In genomic region chr22:33917744-33918406, GRCh38 we compare ENCODE assay signal across 9 cellular contexts. TPM values are rescaled to one million over a fixed set of nuclear protein-coding genes. Genes with fewer than 3 reads are reported as not detected.
A peak's percentile ranks its signal among the peaks of the same experiment; 100 is the strongest.
DNase-seq lines count a peak whose midpoint lies in the region; ATAC-seq, FAIRE-seq and TF ChIP-seq lines count a peak whose summit lies in the region.
"Had no signal": no experiment of that assay in that cellular context is flagged by ENCODE, and none has a peak within 500 bp of the region (broad histone marks: within the 10 kb centered on the region; RNA-seq: fewer than 3 reads in every experiment).

No MANE protein-coding gene starts in this region.

- H3K79me1 ChIP-seq in H1 (ENCODE audit: low read depth, low read length), result peaks cover 11% of the 10 kb centered on the region

- ATAC-seq in HG03571 (IDR thresholded peaks at IDR 0.05; ENCODE audit: unreplicated experiment), result no peak

- H4K20me1 ChIP-seq in H1 (replicated peaks in 1 of 2; ENCODE audit: control insufficient read depth in 1 of 2, insufficient read depth in 2 of 2, low read length in 2 of 2) (peaks cover 32 to 39% of the 10 kb centered on the region in 2 experiments), neural progenitor cell (ENCODE audit: low read depth) (peaks cover 57% of the 10 kb centered on the region)

- H3K9ac ChIP-seq in HUES6 (ENCODE audit: low read length) (no peak overlapping the region), H1 (replicated peaks in 1 of 4; ENCODE audit: extremely low read depth in 1 of 4, low read depth in 3 of 4, low read length in 3 of 4) (no peak overlapping the region), neural progenitor cell (no peak overlapping the region)

- H3K79me2 ChIP-seq in H1 (ENCODE audit: control insufficient read depth in 1 of 2, insufficient read depth in 2 of 2, low read length in 2 of 2) (peaks cover 45 to 73% of the 10 kb centered on the region in 2 experiments), neural progenitor cell (ENCODE audit: low read depth) (peaks cover 72% of the 10 kb centered on the region)

- H3K4ac ChIP-seq in H1 (replicated peaks; ENCODE audit: insufficient read length, low read depth, low read length), result no peak overlapping the region

- TF ChIP-seq EP300 in H1 (IDR thresholded peaks at IDR 0.05; ENCODE audit: borderline replicate concordance in 1 of 2, low read depth in 2 of 2, low read length in 2 of 2), result no peak

- peak; percentile 81 for FAIRE-seq in H1 (lab: Jason Lieb, UNC)

- WGBS in H1 (ENCODE audit: extremely low coverage in 1 of 2, insufficient coverage in 1 of 2, insufficient read length in 1 of 2, insufficient replicate concordance in 2 of 2, low coverage in 1 of 2, low lambda C conversion rate in 2 of 2, missing lambda C conversion rate in 1 of 2), 2 experiments, result 27% methylated on average over 10 of the region's 10 CpGs; no CpG with 5 or more reads in 1 of the 2 experiments

- H3K4me3 Mint-ChIP-seq in Calu3 (ENCODE audit: low read depth, unreplicated experiment) (no peak overlapping the region), neural progenitor cell (peak overlapping the region; percentile 99)
- no peak overlapping the region for H3K4me3 Mint-ChIP-seq in activated naive CD4-positive, alpha-beta T cell treated with anti-CD3 and anti-CD28 coated beads for 36 hours

- TF ChIP-seq RAD21 in H1 (IDR thresholded peaks at IDR 0.05 in 1 of 2, conservative IDR thresholded peaks at IDR 0.05 in 1 of 2; ENCODE audit: low read depth in 2 of 2, low read length in 2 of 2), result peak; percentile 73 to 78

- 0 out of 2 replicates have a peak overlapping the region, but pooled peaks have one; percentile 0 for H2BK15ac ChIP-seq in H1 (ENCODE audit: low read length)

- H2BK20ac ChIP-seq in H1 (ENCODE audit: low read length), result no peak overlapping the region

- CTCF ChIA-PET in Calu3 (lab: Charles Lee) (no interaction called here), H1 (lab: Charles Lee; ENCODE audit: partially characterized antibody) (interaction anchor here (0.8 to 1.8 kb wide), 6 partner anchors 9 to 165 kb away, joined by 3 to 4 read pairs (median 3); no protein-coding TSS in a partner anchor)
- CTCF ChIA-PET in activated naive CD4-positive, alpha-beta T cell treated with anti-CD3 and anti-CD28 coated beads for 36 hours (lab: Charles Lee), result no interaction called here

- H3K4me1 Mint-ChIP-seq in Calu3 (ENCODE audit: low read depth, unreplicated experiment) (peaks cover 16% of the 10 kb centered on the region), neural progenitor cell (peaks cover 45% of the 10 kb centered on the region)
- peaks cover 17% of the 10 kb centered on the region for H3K4me1 Mint-ChIP-seq in activated naive CD4-positive, alpha-beta T cell treated with anti-CD3 and anti-CD28 coated beads for 36 hours (ENCODE audit: low read depth)

- H3K23me2 ChIP-seq in H1 (ENCODE audit: low read depth, low read length), result peaks cover 26% of the 10 kb centered on the region

- peak overlapping the region; percentile 88 for H3K4me3 ChIP-seq in HUES6 (ENCODE audit: low read depth, low read length)
- peak overlapping the region; percentile 60 to 93 (median 76) for H3K4me3 ChIP-seq in H1 (ENCODE audit: extremely low read depth in 1 of 4, insufficient read depth in 2 of 4, low read depth in 3 of 4, low read length in 4 of 4)
- peak overlapping the region; percentile 81 for H3K4me3 ChIP-seq in neural progenitor cell

- no peak overlapping the region for H4K8ac ChIP-seq in H1 (ENCODE audit: extremely low read depth, insufficient read depth, low read length)

- H3K27me3 Mint-ChIP-seq in Calu3 (ENCODE audit: unreplicated experiment) (peaks cover 43% of the 10 kb centered on the region), neural progenitor cell (ENCODE audit: insufficient read depth, low read depth) (peaks cover 2% of the 10 kb centered on the region)
- peaks cover 56% of the 10 kb centered on the region for H3K27me3 Mint-ChIP-seq in activated naive CD4-positive, alpha-beta T cell treated with anti-CD3 and anti-CD28 coated beads for 36 hours (ENCODE audit: low read depth)

- no peak overlapping the region for H3K56ac ChIP-seq in H1 (replicated peaks; ENCODE audit: insufficient read length, low read depth, low read length)

- no peak for DNase-seq in Calu3
- no peak for DNase-seq in H1 (ENCODE audit: low read depth in 1 of 2, low spot score in 2 of 2)
- peak; percentile 64 for DNase-seq in neural progenitor cell (ENCODE audit: low spot score)
- no peak for DNase-seq in Kasumi-1 (lab: John Stamatoyannopoulos, UW)
- DNase-seq in NOMO-1 treated with dmso at 0.1 percent for 144 hours (lab: John Stamatoyannopoulos, UW; ENCODE audit: unreplicated experiment), result no peak
- no peak for DNase-seq in activated naive CD4-positive, alpha-beta T cell treated with anti-CD3 and anti-CD28 coated beads for 36 hours
- DNase-seq: T1000 had no signal

- POLR2A ChIA-PET in H1 (lab: Charles Lee; ENCODE audit: partially characterized antibody), result interaction anchor here (0.6 to 1.7 kb wide), 4 partner anchors 9 to 116 kb away, joined by 3 to 7 read pairs (median 3); no protein-coding TSS in a partner anchor

- H4K5ac ChIP-seq in H1 (ENCODE audit: insufficient read length, low read depth, low read length), result no peak overlapping the region

- no peak overlapping the region for H3K14ac ChIP-seq in H1 (ENCODE audit: insufficient read length)

- intact Hi-C loops in Calu3 (cut with micrococcal nuclease; ENCODE audit: unreplicated experiment), result loop anchor here (5.0 kb wide), 1 partner anchor 66 kb away; no protein-coding TSS in a partner anchor
- intact Hi-C loops in activated naive CD4-positive, alpha-beta T cell treated with anti-CD3 and anti-CD28 coated beads for 36 hours (cut with micrococcal nuclease), result loop anchor here (5.0 kb wide), 1 partner anchor 401 kb away; no protein-coding TSS in a partner anchor

- no peak overlapping the region for H2BK120ac ChIP-seq in H1 (replicated peaks; ENCODE audit: low read depth, low read length)

- H3K27me3 ChIP-seq in HUES6 (ENCODE audit: control insufficient read depth, insufficient read depth, low read length) (peaks cover 19% of the 10 kb centered on the region), H1 (replicated peaks in 1 of 4; ENCODE audit: control insufficient read depth in 3 of 4, extremely low read depth in 1 of 4, insufficient read depth in 3 of 4, low read length in 3 of 4) (no peaks in the 10 kb centered on the region; a peak in 1 of 7 replicates), neural progenitor cell (peaks cover 13% of the 10 kb centered on the region)

- H3K36me3 ChIP-seq in HUES6 (ENCODE audit: control insufficient read depth, insufficient read depth, low read length) (no peaks in the 10 kb centered on the region), H1 (ENCODE audit: control insufficient read depth in 2 of 4, insufficient read depth in 4 of 4, low read length in 3 of 4) (no peaks in the 10 kb centered on the region), neural progenitor cell (no peaks in the 10 kb centered on the region)

- no peak overlapping the region; the same call in 1 of the 2 replicates for H3K18ac ChIP-seq in H1 (ENCODE audit: extremely low read depth, low read length)

- no peak for TF ChIP-seq POLR2A in H1 (IDR thresholded peaks at IDR 0.05; ENCODE audit: control extremely low read depth in 1 of 2, low read depth in 2 of 2, low read length in 2 of 2)

- H2BK5ac ChIP-seq in H1 (ENCODE audit: low read depth, low read length), result no peak overlapping the region

- no peaks in the 10 kb centered on the region for H3K9me3 ChIP-seq in HUES6 (ENCODE audit: control insufficient read depth, insufficient read depth, low read depth, low read length)
- H3K9me3 ChIP-seq in H1 (ENCODE audit: insufficient read depth in 2 of 2, low read depth in 1 of 2, low read length in 1 of 2), result no peaks in the 10 kb centered on the region
- no peaks in the 10 kb centered on the region for H3K9me3 ChIP-seq in neural progenitor cell (ENCODE audit: low read depth)

- no peak overlapping the region for H2AFZ ChIP-seq in H1 (ENCODE audit: low read length)
- no peak overlapping the region for H2AFZ ChIP-seq in neural progenitor cell (replicated peaks)

- H2BK12ac ChIP-seq in H1 (ENCODE audit: low read depth, low read length), result no peak overlapping the region; the same call in 1 of the 2 replicates

- H3K4me1 ChIP-seq in HUES6 (ENCODE audit: control insufficient read depth, insufficient read depth, low read length) (peaks cover 49% of the 10 kb centered on the region), H1 (replicated peaks in 1 of 4; ENCODE audit: control insufficient read depth in 3 of 4, insufficient read depth in 4 of 4, low read length in 3 of 4) (peaks cover 7 to 20% (median 16%) of the 10 kb centered on the region in 4 experiments), neural progenitor cell (peaks cover 36% of the 10 kb centered on the region)

- H3K27ac Mint-ChIP-seq in Calu3 (ENCODE audit: unreplicated experiment) (no peak overlapping the region), neural progenitor cell (no peak overlapping the region)
- no peak overlapping the region for H3K27ac Mint-ChIP-seq in activated naive CD4-positive, alpha-beta T cell treated with anti-CD3 and anti-CD28 coated beads for 36 hours

- H4K91ac ChIP-seq in H1 (replicated peaks; ENCODE audit: insufficient read length, low read length), result no peak overlapping the region

- TSS peak; percentile 28 for BruUV-seq in Calu3 (replicated peaks; lab: Mats Ljungman, UMichigan)

- no peak overlapping the region for H3K23ac ChIP-seq in H1 (ENCODE audit: insufficient read length)

- no peak overlapping the region for H3K27ac ChIP-seq in HUES6 (ENCODE audit: low read depth, low read length)
- H3K27ac ChIP-seq in H1 (ENCODE audit: low read depth, low read length), result no peak overlapping the region
- H3K27ac ChIP-seq in neural progenitor cell, result no peak overlapping the region

- no peak overlapping the region for H2AK5ac ChIP-seq in H1 (ENCODE audit: low read depth, low read length)

- H3K9me3 Mint-ChIP-seq in Calu3 (ENCODE audit: low read depth, unreplicated experiment) (no peaks in the 10 kb centered on the region), neural progenitor cell (no peaks in the 10 kb centered on the region)
- H3K9me3 Mint-ChIP-seq in activated naive CD4-positive, alpha-beta T cell treated with anti-CD3 and anti-CD28 coated beads for 36 hours, result no peaks in the 10 kb centered on the region

- H3K36me3 Mint-ChIP-seq in Calu3 (ENCODE audit: insufficient read depth, unreplicated experiment), result peaks cover 22% of the 10 kb centered on the region
- peaks cover 6% of the 10 kb centered on the region for H3K36me3 Mint-ChIP-seq in neural progenitor cell
- H3K36me3 Mint-ChIP-seq in activated naive CD4-positive, alpha-beta T cell treated with anti-CD3 and anti-CD28 coated beads for 36 hours (ENCODE audit: low read depth), result peaks cover 2% of the 10 kb centered on the region

- H3K4me2 ChIP-seq in H1 (ENCODE audit: insufficient read depth in 1 of 2, low read depth in 2 of 2, low read length in 2 of 2), result peak overlapping the region; percentile 77 to 93
- H3K4me2 ChIP-seq in neural progenitor cell, result peak overlapping the region; percentile 95

- H3F3A ChIP-seq in neural progenitor cell (ENCODE audit: low read depth), result peaks cover 40% of the 10 kb centered on the region

- TF ChIP-seq CTCF in Calu3 (IDR thresholded peaks at IDR 0.05; ENCODE audit: unreplicated experiment) (no peak), H1 (IDR thresholded peaks at IDR 0.05; ENCODE audit: control extremely low read depth in 1 of 3, insufficient read depth in 1 of 3, low read depth in 1 of 3, low read length in 3 of 3) (peak; percentile 45 to 67 (median 52)), neural progenitor cell (IDR thresholded peaks at IDR 0.05) (peak; percentile 52)

RNA-seq across cellular contexts. Expression of gene LARGE1, which starts 2.4 kb away (rescaled TPM):
- total RNA-seq in Calu3 (2022) (11.6 and 15.3 TPM in 2 replicates), neural progenitor cell (ENCODE audit: low replicate concordance) (24.9 and 30.8 TPM in 2 replicates)
- total RNA-seq in H1 (2021; fragmentation: NEBNext Ultra II Directional; extraction: Animal tissue kit (Norgen Biotek cat#: 25700)), result 69.5 and 83.0 TPM in 2 replicates
- 43.7 and 51.4 TPM in 2 replicates for polyA plus RNA-seq in H1 (2011; rRNA removed)
- polyA plus RNA-seq in H1 (2011; cell fraction: cytosol; rRNA removed), result 42.0 TPM
- 56.3 TPM for polyA plus RNA-seq in H1 (2011; cell fraction: nucleus; rRNA removed)
- 40.0 to 53.5 TPM (median 47.7 TPM) in 4 replicates for polyA plus RNA-seq in H1 (2012, experiment 1 of 2)
- 38.9 TPM for polyA plus RNA-seq in H1 (2012, experiment 2 of 2)
- 39.9 TPM for polyA plus RNA-seq in H1 (2013, experiment 1 of 2)
- polyA plus RNA-seq in H1 (2013, experiment 2 of 2), result 39.1 TPM
- polyA minus RNA-seq in H1 (2011; rRNA and poly(A)+ RNA removed), result 121 and 152 TPM in 2 replicates
- 72.1 TPM for polyA minus RNA-seq in H1 (2011; cell fraction: cytosol; rRNA and poly(A)+ RNA removed)
- 137 TPM for polyA minus RNA-seq in H1 (2011; cell fraction: nucleus; rRNA and poly(A)+ RNA removed)
- 1 to 10 TPM in 1 of 2 experiments, under 1 TPM in 1; 0.69 to 1.1 TPM for total RNA-seq in activated naive CD4-positive, alpha-beta T cell treated with anti-CD3 and anti-CD28 coated beads for 36 hours
